In genomic region chr20:62822788-62823651, GRCh38 we compare ENCODE assay signal across 9 cellular contexts. TPM values are rescaled to one million over a fixed set of nuclear protein-coding genes. Genes with fewer than 3 reads are reported as not detected.
DNase-seq lines count a peak whose midpoint lies in the region; ATAC-seq and TF ChIP-seq lines count a peak whose summit lies in the region.
"Had no signal": no experiment of that assay in that cellular context is flagged by ENCODE, and none has a peak within 500 bp of the region (broad histone marks: within the 10 kb centered on the region; RNA-seq: fewer than 3 reads in every experiment).

No MANE protein-coding gene starts in this region.

- TF ChIP-seq CTCF in kidney epithelial cell (IDR thresholded peaks at IDR 0.05; ENCODE audit: insufficient read depth, low read length, poor library complexity, severe bottlenecking), result peak; percentile 41
- TF ChIP-seq CTCF in ascending aorta (IDR thresholded peaks at IDR 0.05), result no peak

- ATAC-seq in GM21723 (IDR thresholded peaks at IDR 0.05; ENCODE audit: unreplicated experiment) (peak; percentile 45), HG03571 (IDR thresholded peaks at IDR 0.05; ENCODE audit: unreplicated experiment) (no peak)

- no peaks in the 10 kb centered on the region for H3K36me3 Mint-ChIP-seq in activated CD4-positive, alpha-beta memory T cell treated with anti-CD3 and anti-CD28 coated beads for 36 hours

- no peak overlapping the region for H3K4me3 Mint-ChIP-seq in activated CD4-positive, alpha-beta memory T cell treated with anti-CD3 and anti-CD28 coated beads for 36 hours

- H3K27ac Mint-ChIP-seq in activated CD4-positive, alpha-beta memory T cell treated with anti-CD3 and anti-CD28 coated beads for 36 hours, result no peak overlapping the region

- no peak overlapping the region for H3K27ac ChIP-seq in ascending aorta
- H3K27ac ChIP-seq: neutrophil had no signal

- peaks cover 7% of the 10 kb centered on the region for H3K27me3 Mint-ChIP-seq in activated CD4-positive, alpha-beta memory T cell treated with anti-CD3 and anti-CD28 coated beads for 36 hours

- no peaks in the 10 kb centered on the region for H3K9me3 ChIP-seq in ascending aorta
- H3K9me3 ChIP-seq: neutrophil had no signal

- no peaks in the 10 kb centered on the region for H3K4me1 Mint-ChIP-seq in activated CD4-positive, alpha-beta memory T cell treated with anti-CD3 and anti-CD28 coated beads for 36 hours (ENCODE audit: low read depth)

- intact Hi-C loops in activated CD4-positive, alpha-beta memory T cell treated with anti-CD3 and anti-CD28 coated beads for 36 hours (cut with micrococcal nuclease), result loop anchor here (5.0 kb wide), 1 partner anchor 184 kb away; the partner anchor contains the start of gene BHLHE23
- intact Hi-C loops in ascending aorta (cut with DNase I), result no loop called here

- H3K27me3 ChIP-seq in kidney epithelial cell (ENCODE audit: control insufficient read depth, insufficient read depth, low read length), result peaks cover 8% of the 10 kb centered on the region
- H3K27me3 ChIP-seq in ascending aorta, result no peaks in the 10 kb centered on the region

- no peaks in the 10 kb centered on the region for H3K36me3 ChIP-seq in kidney epithelial cell (ENCODE audit: control insufficient read depth, insufficient read depth, low read length)
- no peaks in the 10 kb centered on the region for H3K36me3 ChIP-seq in ascending aorta
- H3K36me3 ChIP-seq: neutrophil had no signal

- H3K4me3 ChIP-seq in kidney epithelial cell (ENCODE audit: low read depth, low read length) (no peak overlapping the region), ascending aorta (no peak overlapping the region)

- DNase-seq in DMS153 (lab: John Stamatoyannopoulos, UW), result peak; percentile 72
- peak; percentile 77 for DNase-seq in NCI-H345 (lab: John Stamatoyannopoulos, UW)
- peak; percentile 68 for DNase-seq in activated CD4-positive, alpha-beta memory T cell treated with anti-CD3 and anti-CD28 coated beads for 36 hours
- no peak for DNase-seq in kidney epithelial cell (ENCODE audit: low read depth)
- no peak for DNase-seq in GOT3 (lab: John Stamatoyannopoulos, UW)
- DNase-seq in ascending aorta (ENCODE audit: low spot score in 2 of 2), result no peak

- CTCF ChIA-PET in activated CD4-positive, alpha-beta memory T cell treated with anti-CD3 and anti-CD28 coated beads for 36 hours (lab: Charles Lee), result interaction anchor here (0.7 to 1.1 kb wide), 5 partner anchors 9 to 77 kb away, joined by 3 to 5 read pairs (median 4); no protein-coding TSS in a partner anchor

- POLR2A ChIA-PET in activated CD4-positive, alpha-beta memory T cell treated with anti-CD3 and anti-CD28 coated beads for 36 hours (lab: Charles Lee), result interaction anchor here (0.7 kb wide), 1 partner anchor 180 kb away, joined by 3 read pairs; the partner anchor contains the start of gene SLCO4A1

- no peaks in the 10 kb centered on the region for H3K9me3 Mint-ChIP-seq in activated CD4-positive, alpha-beta memory T cell treated with anti-CD3 and anti-CD28 coated beads for 36 hours

- H3K4me1 ChIP-seq in ascending aorta, result peaks cover 16 to 31% of the 10 kb centered on the region in 2 donors

RNA-seq across cellular contexts. Expression of gene COL9A3, which starts 6.2 kb away (rescaled TPM):
- total RNA-seq in activated CD4-positive, alpha-beta memory T cell treated with anti-CD3 and anti-CD28 coated beads for 36 hours, result not detected
- total RNA-seq in kidney epithelial cell, result 5.4 and 10.4 TPM in 2 replicates
- 13.8 TPM for total RNA-seq in ascending aorta

RNA-seq across cellular contexts. Expression of gene OGFR, which starts 18.4 kb away (rescaled TPM):
- total RNA-seq in activated CD4-positive, alpha-beta memory T cell treated with anti-CD3 and anti-CD28 coated beads for 36 hours, result 10 to 100 TPM; 35.0 to 39.0 TPM
- 54.4 and 61.3 TPM in 2 replicates for total RNA-seq in kidney epithelial cell
- total RNA-seq in ascending aorta, result 77.4 TPM

RNA-seq across cellular contexts. Expression of gene MRGBP, which starts 26.7 kb away (rescaled TPM):
- 10 to 100 TPM; 10.6 to 10.8 TPM for total RNA-seq in activated CD4-positive, alpha-beta memory T cell treated with anti-CD3 and anti-CD28 coated beads for 36 hours
- total RNA-seq in kidney epithelial cell (15.1 and 19.8 TPM in 2 replicates), ascending aorta (5.7 TPM)

RNA-seq across cellular contexts. Expression of gene TCFL5, which starts 38.6 kb away (rescaled TPM):
- 1 to 10 TPM; 4.7 to 5.0 TPM for total RNA-seq in activated CD4-positive, alpha-beta memory T cell treated with anti-CD3 and anti-CD28 coated beads for 36 hours
- 4.3 and 5.4 TPM in 2 replicates for total RNA-seq in kidney epithelial cell
- total RNA-seq in ascending aorta, result 1.1 TPM

Comparison
In these comparisons a context has a peak if more than half of its experiments do, and no peak if none do; other contexts are left out.
1. DNase-seq: peak in DMS153 (single experiment), NCI-H345 (single experiment) and activated CD4-positive, alpha-beta memory T cell treated with anti-CD3 and anti-CD28 coated beads for 36 hours (single experiment); none in kidney epithelial cell (single experiment), GOT3 (single experiment) and ascending aorta (0 of 2).